In genomic region chr17:48413613-48414405, GRCh38 we compare ENCODE assay signal across 21 cellular contexts. TPM values are rescaled to one million over a fixed set of nuclear protein-coding genes. Genes with fewer than 3 reads are reported as not detected.
DNase-seq lines count a peak whose midpoint lies in the region; ATAC-seq and TF ChIP-seq lines count a peak whose summit lies in the region.
"Had no signal": no experiment of that assay in that cellular context is flagged by ENCODE, and none has a peak within 500 bp of the region (broad histone marks: within the 10 kb centered on the region; RNA-seq: fewer than 3 reads in every experiment).

No MANE protein-coding gene starts in this region.

- intact Hi-C loops in CD8-positive, alpha-beta T cell (cut with DNase I, micrococcal nuclease) = loop anchor here in 1 of 2 experiments (1.0 to 2.0 kb wide), 3 partner anchors 12 to 43 kb away; no protein-coding TSS in a partner anchor
- intact Hi-C loops in activated CD8-positive, alpha-beta T cell treated with anti-CD3 and anti-CD28 coated beads for 36 hours (cut with micrococcal nuclease) = loop anchor here (5.0 kb wide), 1 partner anchor 43 kb away; no protein-coding TSS in a partner anchor
- intact Hi-C loops in mucosa of descending colon (cut with DNase I, micrococcal nuclease) = no loop called here
- intact Hi-C loops in left cardiac atrium (cut with DNase I) = no loop called here

- H3K27me3 ChIP-seq in CD4-positive, CD25-positive, alpha-beta regulatory T cell (ENCODE audit: control insufficient read depth, insufficient read depth, low read length) = no peaks in the 10 kb centered on the region
- no peaks in the 10 kb centered on the region for H3K27me3 ChIP-seq in CD8-positive, alpha-beta T cell (ENCODE audit: insufficient read depth, low read length)

- H3K36me3 ChIP-seq in CD4-positive, CD25-positive, alpha-beta regulatory T cell (ENCODE audit: control insufficient read depth, insufficient read depth, low read length) = peaks cover 29% of the 10 kb centered on the region
- H3K36me3 ChIP-seq in CD8-positive, alpha-beta T cell (ENCODE audit: insufficient read depth, low read length) = peaks cover 6% of the 10 kb centered on the region
- H3K36me3 ChIP-seq in mucosa of descending colon (ENCODE audit: low read depth) = no peaks in the 10 kb centered on the region
- H3K36me3 ChIP-seq: BE2C, brain microvascular endothelial cell, pancreas, right lobe of liver, stomach had no signal

- POLR2A ChIA-PET in CD8-positive, alpha-beta T cell (lab: Charles Lee) = interaction anchor here (0.9 to 2.2 kb wide), 7 partner anchors 10 to 40 kb away, joined by 3 to 9 read pairs (median 4); no protein-coding TSS in a partner anchor
- POLR2A ChIA-PET in activated CD8-positive, alpha-beta T cell treated with anti-CD3 and anti-CD28 coated beads for 36 hours (lab: Charles Lee) = interaction anchor here (0.9 to 2.6 kb wide), 5 partner anchors 12 to 130 kb away, joined by 3 to 10 read pairs (median 4); no protein-coding TSS in a partner anchor

- DNase-seq in CD4-positive, CD25-positive, alpha-beta regulatory T cell = peak in 2 of 3 donors; percentile 43 to 80
- no peak for DNase-seq in CD8-positive, alpha-beta T cell
- no peak for DNase-seq in activated CD8-positive, alpha-beta T cell treated with anti-CD3 and anti-CD28 coated beads for 36 hours
- DNase-seq in mucosa of descending colon (no peak), left cardiac atrium (no peak)
- DNase-seq: BE2C, brain microvascular endothelial cell, DMS53, islet precursor cell, NCI-H2107, NCI-H510A treated with DMSO at 0.1 percent for 48 hours, pancreas, right lobe of liver, stomach, SW 1271, trophoblast cell had no signal

- H3K4me1 ChIP-seq in CD4-positive, CD25-positive, alpha-beta regulatory T cell (ENCODE audit: control insufficient read depth, insufficient read depth, low read length, poor library complexity, severe bottlenecking) = peaks cover 87% of the 10 kb centered on the region
- H3K4me1 ChIP-seq in CD8-positive, alpha-beta T cell (ENCODE audit: insufficient read depth, low read length) = peaks cover 78% of the 10 kb centered on the region
- H3K4me1 ChIP-seq in mucosa of descending colon (ENCODE audit: low read depth) = no peaks in the 10 kb centered on the region
- H3K4me1 ChIP-seq: BE2C, pancreas, right lobe of liver had no signal

- H3K27ac ChIP-seq in CD4-positive, CD25-positive, alpha-beta regulatory T cell (ENCODE audit: insufficient read depth, low read length, poor library complexity, severe bottlenecking) = peak overlapping the region; percentile 76
- peak overlapping the region; percentile 0 for H3K27ac ChIP-seq in CD8-positive, alpha-beta T cell (ENCODE audit: low read depth, low read length)
- H3K27ac ChIP-seq: brain microvascular endothelial cell, pancreas, right lobe of liver, stomach had no signal

- peaks cover 53 to 95% (median 72%) of the 10 kb centered on the region in 4 donors for H3K4me1 Mint-ChIP-seq in CD4-positive, CD25-positive, alpha-beta regulatory T cell
- H3K4me1 Mint-ChIP-seq in CD8-positive, alpha-beta T cell (ENCODE audit: low read depth) = peaks cover 83% of the 10 kb centered on the region
- peaks cover 82% of the 10 kb centered on the region for H3K4me1 Mint-ChIP-seq in activated CD8-positive, alpha-beta T cell treated with anti-CD3 and anti-CD28 coated beads for 36 hours (ENCODE audit: low read depth)

- no peak for TF ChIP-seq CTCF in CD8-positive, alpha-beta T cell (IDR thresholded peaks at IDR 0.05)
- TF ChIP-seq CTCF in activated CD8-positive, alpha-beta T cell treated with anti-CD3 and anti-CD28 coated beads for 36 hours (IDR thresholded peaks at IDR 0.05) = no peak
- TF ChIP-seq CTCF in mucosa of descending colon (IDR thresholded peaks at IDR 0.05) = no peak

- no peaks in the 10 kb centered on the region for H3K9me3 ChIP-seq in CD4-positive, CD25-positive, alpha-beta regulatory T cell (ENCODE audit: control insufficient read depth in 2 of 2, low read length in 2 of 2)
- no peaks in the 10 kb centered on the region for H3K9me3 ChIP-seq in CD8-positive, alpha-beta T cell (ENCODE audit: low read length)
- H3K9me3 ChIP-seq in mucosa of descending colon = no peaks in the 10 kb centered on the region
- H3K9me3 ChIP-seq: BE2C, pancreas, right lobe of liver, stomach had no signal

- no peaks in the 10 kb centered on the region for H3K9me3 Mint-ChIP-seq in CD4-positive, CD25-positive, alpha-beta regulatory T cell
- H3K9me3 Mint-ChIP-seq in CD8-positive, alpha-beta T cell = no peaks in the 10 kb centered on the region
- H3K9me3 Mint-ChIP-seq in activated CD8-positive, alpha-beta T cell treated with anti-CD3 and anti-CD28 coated beads for 36 hours = no peaks in the 10 kb centered on the region

- CTCF ChIA-PET in CD8-positive, alpha-beta T cell (lab: Charles Lee) = interaction anchor here (0.6 to 1.8 kb wide), 8 partner anchors 12 to 90 kb away, joined by 3 to 6 read pairs (median 4); no protein-coding TSS in a partner anchor
- CTCF ChIA-PET in activated CD8-positive, alpha-beta T cell treated with anti-CD3 and anti-CD28 coated beads for 36 hours (lab: Charles Lee) = interaction anchor here (0.8 to 1.9 kb wide), 9 partner anchors 14 to 62 kb away, joined by 3 to 7 read pairs (median 4); no protein-coding TSS in a partner anchor

- peak overlapping the region; percentile 22 to 84 (median 70) for H3K4me3 Mint-ChIP-seq in CD4-positive, CD25-positive, alpha-beta regulatory T cell
- peak overlapping the region; percentile 54 for H3K4me3 Mint-ChIP-seq in CD8-positive, alpha-beta T cell
- H3K4me3 Mint-ChIP-seq in activated CD8-positive, alpha-beta T cell treated with anti-CD3 and anti-CD28 coated beads for 36 hours = peak overlapping the region; percentile 16

- peak; percentile 90 to 94 for ATAC-seq in CD4-positive, CD25-positive, alpha-beta regulatory T cell (ENCODE audit: low read depth in 2 of 2)
- peak; percentile 63 for ATAC-seq in CD8-positive, alpha-beta T cell
- ATAC-seq in activated CD8-positive, alpha-beta T cell treated with anti-CD3 and anti-CD28 coated beads for 36 hours = peak; percentile 49
- ATAC-seq in mucosa of descending colon (peak; percentile 61), left cardiac atrium (no peak), GM18511 (IDR thresholded peaks at IDR 0.05; ENCODE audit: unreplicated experiment) (no peak), GM21717 (IDR thresholded peaks at IDR 0.05; ENCODE audit: unreplicated experiment) (no peak)
- ATAC-seq: pancreas, right lobe of liver had no signal

- H3K27ac Mint-ChIP-seq in CD4-positive, CD25-positive, alpha-beta regulatory T cell = peak overlapping the region; percentile 90 to 100 (median 96)
- peak overlapping the region; percentile 93 for H3K27ac Mint-ChIP-seq in CD8-positive, alpha-beta T cell
- H3K27ac Mint-ChIP-seq in activated CD8-positive, alpha-beta T cell treated with anti-CD3 and anti-CD28 coated beads for 36 hours = peak overlapping the region; percentile 91

- peaks cover 29% of the 10 kb centered on the region for H3K36me3 Mint-ChIP-seq in CD4-positive, CD25-positive, alpha-beta regulatory T cell
- H3K36me3 Mint-ChIP-seq in CD8-positive, alpha-beta T cell = peaks cover 37% of the 10 kb centered on the region
- H3K36me3 Mint-ChIP-seq in activated CD8-positive, alpha-beta T cell treated with anti-CD3 and anti-CD28 coated beads for 36 hours (ENCODE audit: low read depth) = peaks cover 49% of the 10 kb centered on the region

- H3K4me3 ChIP-seq in CD4-positive, CD25-positive, alpha-beta regulatory T cell (ENCODE audit: low read depth, low read length) = peak overlapping the region; percentile 73
- no peak overlapping the region for H3K4me3 ChIP-seq in CD8-positive, alpha-beta T cell (ENCODE audit: low read depth, low read length)
- H3K4me3 ChIP-seq in mucosa of descending colon = no peak overlapping the region
- H3K4me3 ChIP-seq: pancreas, right lobe of liver, stomach had no signal

- H3K27me3 Mint-ChIP-seq in CD4-positive, CD25-positive, alpha-beta regulatory T cell = no peaks in the 10 kb centered on the region
- H3K27me3 Mint-ChIP-seq in CD8-positive, alpha-beta T cell (ENCODE audit: low read depth) = no peaks in the 10 kb centered on the region
- H3K27me3 Mint-ChIP-seq in activated CD8-positive, alpha-beta T cell treated with anti-CD3 and anti-CD28 coated beads for 36 hours = no peaks in the 10 kb centered on the region

RNA-seq across cellular contexts. Expression of gene SKAP1, which starts 16.2 kb away (rescaled TPM):
- 196 TPM for total RNA-seq in CD4-positive, CD25-positive, alpha-beta regulatory T cell
- 100 to 1,000 TPM; 348 to 554 (median 391) TPM for polyA plus RNA-seq in CD4-positive, CD25-positive, alpha-beta regulatory T cell
- 10 to 100 TPM; 59.9 to 62.4 TPM for total RNA-seq in CD8-positive, alpha-beta T cell
- 10 to 100 TPM; 73.9 to 81.3 TPM for total RNA-seq in activated CD8-positive, alpha-beta T cell treated with anti-CD3 and anti-CD28 coated beads for 36 hours
- total RNA-seq in mucosa of descending colon (1 to 10 TPM; 2.2 to 3.2 (median 2.4) TPM), left cardiac atrium (under 1 TPM; 0.31 to 0.88 TPM)
- total RNA-seq: lung microvascular endothelial cell, myocyte had no signal
- polyA plus RNA-seq: endothelial cell of umbilical vein had no signal

Comparison
In these comparisons a context has a peak if more than half of its experiments do, and no peak if none do; other contexts are left out.
1. ATAC-seq: peak in CD4-positive, CD25-positive, alpha-beta regulatory T cell (2 of 2), CD8-positive, alpha-beta T cell (single experiment), activated CD8-positive, alpha-beta T cell treated with anti-CD3 and anti-CD28 coated beads for 36 hours (single experiment) and mucosa of descending colon (single experiment); none in left cardiac atrium (0 of 2), GM18511 (single experiment) and GM21717 (single experiment).
2. DNase-seq: peak in CD4-positive, CD25-positive, alpha-beta regulatory T cell (2 of 3); none in CD8-positive, alpha-beta T cell (0 of 7), activated CD8-positive, alpha-beta T cell treated with anti-CD3 and anti-CD28 coated beads for 36 hours (single experiment), mucosa of descending colon (0 of 3) and left cardiac atrium (single experiment).
3. H3K4me3 Mint-ChIP-seq: peak in every context shown above with its lines; median percentile 70 in CD4-positive, CD25-positive, alpha-beta regulatory T cell; 54 in CD8-positive, alpha-beta T cell; 16 in activated CD8-positive, alpha-beta T cell treated with anti-CD3 and anti-CD28 coated beads for 36 hours.
4. RNA of gene SKAP1, which starts 16.2 kb away (total RNA-seq): 196 TPM in CD4-positive, CD25-positive, alpha-beta regulatory T cell (single experiment), 73.9 to 81.3 TPM in activated CD8-positive, alpha-beta T cell treated with anti-CD3 and anti-CD28 coated beads for 36 hours and 59.9 to 62.4 TPM in CD8-positive, alpha-beta T cell; 2.2 to 3.2 TPM in mucosa of descending colon and 0.31 to 0.88 TPM in left cardiac atrium; every median in the first group is over 10 times any median in the second.
5. Peak in every context shown above with its lines, with median percentiles within 50 percentile points of each other: H3K27ac Mint-ChIP-seq.